Comparison of ENCODE assay signal across 13 cellular contexts in the genomic region with DNA sequence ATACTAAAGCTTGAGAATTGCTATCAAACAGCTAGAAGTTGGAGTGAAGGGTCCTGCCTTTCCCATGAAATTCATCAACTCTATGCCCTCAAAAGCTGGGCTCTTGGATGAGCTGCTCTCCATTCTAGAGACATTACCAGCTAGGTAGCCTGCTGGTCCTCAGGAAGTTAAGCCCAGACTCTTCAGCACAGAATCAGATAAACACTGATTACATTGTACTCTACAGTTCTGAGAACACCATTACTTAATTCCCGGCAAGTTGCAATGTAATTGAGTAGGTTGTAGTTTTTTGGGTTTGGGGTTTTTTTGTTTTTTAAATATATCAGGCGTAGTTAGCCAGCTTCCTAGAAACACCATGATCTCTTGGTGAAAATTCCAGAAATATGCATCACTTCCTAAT.
DNase-seq lines count a peak whose midpoint lies in the region; ATAC-seq and TF ChIP-seq lines count a peak whose summit lies in the region.
"Had no signal": no experiment of that assay in that cellular context is flagged by ENCODE, and none has a peak within 500 bp of the region (broad histone marks: within the 10 kb centered on the region; RNA-seq: fewer than 3 reads in every experiment).

No MANE protein-coding gene starts in this region.

- H3K4me1 ChIP-seq in GM23338 (ENCODE audit: insufficient read depth) (no peaks in the 10 kb centered on the region), OCI-LY3 (ENCODE audit: low read length) (peaks cover 85% of the 10 kb centered on the region), mesendoderm (ENCODE audit: control insufficient read depth, low read depth, low read length) (no peaks in the 10 kb centered on the region)

- no peak overlapping the region for H3K4me3 ChIP-seq in GM23338
- H3K4me3 ChIP-seq in OCI-LY3 (ENCODE audit: low read length), result no peak overlapping the region
- no peak overlapping the region for H3K4me3 ChIP-seq in mesendoderm (ENCODE audit: low read length)

- no peaks in the 10 kb centered on the region for H3K79me1 ChIP-seq in mesendoderm (ENCODE audit: low read length)

- peaks cover 1% of the 10 kb centered on the region for H3K27me3 Mint-ChIP-seq in GM23338 (ENCODE audit: insufficient read depth, low read depth, poor library complexity)
- no peaks in the 10 kb centered on the region for H3K27me3 Mint-ChIP-seq in stimulated activated naive CD8-positive, alpha-beta T cell treated with anti-CD3 and anti-CD28 coated beads, Interleukin-15, amount 100 ng/mL, for 72 hours

- H4K20me1 ChIP-seq in GM23338 (replicated peaks; ENCODE audit: insufficient read depth) (no peaks in the 10 kb centered on the region), OCI-LY3 (ENCODE audit: insufficient read depth, low read length) (no peaks in the 10 kb centered on the region)

- no peak overlapping the region for H3K27ac Mint-ChIP-seq in GM23338
- H3K27ac Mint-ChIP-seq in stimulated activated naive CD8-positive, alpha-beta T cell treated with anti-CD3 and anti-CD28 coated beads, Interleukin-15, amount 100 ng/mL, for 72 hours, result no peak overlapping the region
- H3K27ac Mint-ChIP-seq: CD4-positive, alpha-beta T cell had no signal

- H3K56ac ChIP-seq in mesendoderm (ENCODE audit: low read length), result no peak overlapping the region

- H3K18ac ChIP-seq in mesendoderm (ENCODE audit: low read length), result no peak overlapping the region

- peaks cover 12% of the 10 kb centered on the region; the same call in 1 of the 2 replicates for H3K9me2 ChIP-seq in GM23338 (ENCODE audit: insufficient read depth)

- H4K8ac ChIP-seq in mesendoderm (ENCODE audit: low read depth, low read length), result no peak overlapping the region

- no peak for TF ChIP-seq CTCF in GM23338 (conservative IDR thresholded peaks at IDR 0.05; ENCODE audit: low read depth in 2 of 2)
- no peak for TF ChIP-seq CTCF in OCI-LY3 (IDR thresholded peaks at IDR 0.05; ENCODE audit: low read depth, low read length)
- TF ChIP-seq CTCF in GM13976 (IDR thresholded peaks at IDR 0.05; ENCODE audit: borderline replicate concordance, control extremely low read depth, extremely low read depth, insufficient read depth, missing control alignments), result no peak

- H3K9me3 Mint-ChIP-seq in GM23338, result no peaks in the 10 kb centered on the region
- H3K9me3 Mint-ChIP-seq in stimulated activated naive CD8-positive, alpha-beta T cell treated with anti-CD3 and anti-CD28 coated beads, Interleukin-15, amount 100 ng/mL, for 72 hours, result peaks cover 9 to 11% of the 10 kb centered on the region in 2 donors
- H3K9me3 Mint-ChIP-seq: CD4-positive, alpha-beta T cell had no signal

- no peak overlapping the region for H3K4ac ChIP-seq in mesendoderm (ENCODE audit: low read depth, low read length)

- H2AFZ ChIP-seq in GM23338 (peak overlapping the region; percentile 32; the same call in 1 of the 2 replicates), OCI-LY3 (ENCODE audit: low read depth, low read length) (no peak overlapping the region)

- no peaks in the 10 kb centered on the region for H3K79me2 ChIP-seq in GM23338 (replicated peaks; ENCODE audit: insufficient read depth)
- H3K79me2 ChIP-seq in OCI-LY3 (ENCODE audit: low read length), result no peaks in the 10 kb centered on the region
- H3K79me2 ChIP-seq in mesendoderm (ENCODE audit: control insufficient read depth, insufficient read depth, low read length), result no peaks in the 10 kb centered on the region

- no peak overlapping the region for H2BK120ac ChIP-seq in mesendoderm (ENCODE audit: low read depth, low read length)

- no peak overlapping the region for H2AK5ac ChIP-seq in mesendoderm (ENCODE audit: low read length)

- ATAC-seq in GM23338, result no peak
- ATAC-seq in stimulated activated naive CD8-positive, alpha-beta T cell treated with anti-CD3 and anti-CD28 coated beads, Interleukin-15, amount 100 ng/mL, for 72 hours, result no peak

- H3K9me3 ChIP-seq in OCI-LY3 (ENCODE audit: insufficient read depth, low read length), result no peaks in the 10 kb centered on the region
- H3K9me3 ChIP-seq: Caco-2 had no signal

- H3K36me3 ChIP-seq in GM23338 (ENCODE audit: insufficient read depth), result no peaks in the 10 kb centered on the region
- peaks cover 7% of the 10 kb centered on the region for H3K36me3 ChIP-seq in OCI-LY3 (replicated peaks; ENCODE audit: low read depth, low read length)
- no peaks in the 10 kb centered on the region for H3K36me3 ChIP-seq in mesendoderm (ENCODE audit: control insufficient read depth, insufficient read depth, low read length)

- DNase-seq in GM23338 (ENCODE audit: low spot score) (no peak), mesendoderm (peak; percentile 7), SW 1271 (lab: John Stamatoyannopoulos, UW) (no peak), GM13976 (ENCODE audit: low spot score) (no peak), hippocampal formation (lab: John Stamatoyannopoulos, UW) (no peak)
- no peak for DNase-seq in stimulated activated naive CD8-positive, alpha-beta T cell treated with anti-CD3 and anti-CD28 coated beads, Interleukin-15, amount 100 ng/mL, for 72 hours
- DNase-seq: ACHN; Caco-2; CD4-positive, alpha-beta T cell; GF-D8; HCEC 1CT had no signal

- no peak overlapping the region for H2BK15ac ChIP-seq in mesendoderm (replicated peaks; ENCODE audit: low read depth)

- H3K27me3 ChIP-seq in GM23338 (ENCODE audit: insufficient read depth) (no peaks in the 10 kb centered on the region), OCI-LY3 (ENCODE audit: low read depth, low read length) (no peaks in the 10 kb centered on the region), mesendoderm (ENCODE audit: insufficient read depth, low read length, poor library complexity) (no peaks in the 10 kb centered on the region)

- H3K4me1 Mint-ChIP-seq in GM23338, result peaks cover 6% of the 10 kb centered on the region; the same call in 2 of the 3 replicates
- peaks cover under 1% of the 10 kb centered on the region for H3K4me1 Mint-ChIP-seq in stimulated activated naive CD8-positive, alpha-beta T cell treated with anti-CD3 and anti-CD28 coated beads, Interleukin-15, amount 100 ng/mL, for 72 hours

- WGBS in mesendoderm (ENCODE audit: extremely low coverage, insufficient coverage, low lambda C conversion rate), result no CpG with 5 or more reads among the region's 2 CpGs

- H3K36me3 Mint-ChIP-seq in GM23338 (ENCODE audit: low read depth), result no peaks in the 10 kb centered on the region

- no peak overlapping the region for H2BK5ac ChIP-seq in mesendoderm (ENCODE audit: low read length)

- H3K4me2 ChIP-seq in GM23338 (no peak overlapping the region), OCI-LY3 (ENCODE audit: low read length) (no peak overlapping the region), mesendoderm (ENCODE audit: low read length) (no peak overlapping the region)

- H3K27ac ChIP-seq in GM23338 (ENCODE audit: low read depth) (no peak overlapping the region), OCI-LY3 (ENCODE audit: low read length) (peak overlapping the region; percentile 97), mesendoderm (ENCODE audit: low read depth, low read length) (no peak overlapping the region)
- H3K27ac ChIP-seq: C4-2B had no signal

- no peak overlapping the region for H4K5ac ChIP-seq in mesendoderm (ENCODE audit: low read length)

- H3K9ac ChIP-seq in OCI-LY3 (ENCODE audit: low read length) (peak overlapping the region; percentile 51; the same call in 1 of the 2 replicates), mesendoderm (ENCODE audit: low read length) (no peak overlapping the region)

- no peak overlapping the region for H3K23ac ChIP-seq in mesendoderm (ENCODE audit: low read length)

- H3F3A ChIP-seq in GM23338 (replicated peaks; ENCODE audit: low read depth), result no peaks in the 10 kb centered on the region

- in situ Hi-C loops in GM13976 (cut with MboI; ENCODE audit: low sequenced_read_pairs, unreplicated experiment), result no loop called here

- no peak overlapping the region for H3K4me3 Mint-ChIP-seq in GM23338
- no peak overlapping the region for H3K4me3 Mint-ChIP-seq in stimulated activated naive CD8-positive, alpha-beta T cell treated with anti-CD3 and anti-CD28 coated beads, Interleukin-15, amount 100 ng/mL, for 72 hours
- H3K4me3 Mint-ChIP-seq: CD4-positive, alpha-beta T cell had no signal

TF ChIP-seq in GM23338, 12 proteins besides CTCF, POLR2A, EP300 and RAD21 (continues in another document):
- TF ChIP-seq JUNB (IDR thresholded peaks at IDR 0.05; ENCODE audit: unreplicated experiment) (no peak), POLR2AphosphoS5 (IDR thresholded peaks at IDR 0.05; ENCODE audit: low read depth) (no peak), ZNF114 (CRISPR knock-in tag; IDR thresholded peaks at IDR 0.05) (no peak), STAT1 (IDR thresholded peaks at IDR 0.05; ENCODE audit: unreplicated experiment) (no peak), NANOG (IDR thresholded peaks at IDR 0.05; ENCODE audit: borderline replicate concordance) (no peak), CREB1 (CRISPR knock-in tag; IDR thresholded peaks at IDR 0.05; ENCODE audit: low read depth) (no peak), EZH2phosphoT487 (IDR thresholded peaks at IDR 0.05; ENCODE audit: unreplicated experiment) (no peak)
- TF ChIP-seq, protein P1, sequence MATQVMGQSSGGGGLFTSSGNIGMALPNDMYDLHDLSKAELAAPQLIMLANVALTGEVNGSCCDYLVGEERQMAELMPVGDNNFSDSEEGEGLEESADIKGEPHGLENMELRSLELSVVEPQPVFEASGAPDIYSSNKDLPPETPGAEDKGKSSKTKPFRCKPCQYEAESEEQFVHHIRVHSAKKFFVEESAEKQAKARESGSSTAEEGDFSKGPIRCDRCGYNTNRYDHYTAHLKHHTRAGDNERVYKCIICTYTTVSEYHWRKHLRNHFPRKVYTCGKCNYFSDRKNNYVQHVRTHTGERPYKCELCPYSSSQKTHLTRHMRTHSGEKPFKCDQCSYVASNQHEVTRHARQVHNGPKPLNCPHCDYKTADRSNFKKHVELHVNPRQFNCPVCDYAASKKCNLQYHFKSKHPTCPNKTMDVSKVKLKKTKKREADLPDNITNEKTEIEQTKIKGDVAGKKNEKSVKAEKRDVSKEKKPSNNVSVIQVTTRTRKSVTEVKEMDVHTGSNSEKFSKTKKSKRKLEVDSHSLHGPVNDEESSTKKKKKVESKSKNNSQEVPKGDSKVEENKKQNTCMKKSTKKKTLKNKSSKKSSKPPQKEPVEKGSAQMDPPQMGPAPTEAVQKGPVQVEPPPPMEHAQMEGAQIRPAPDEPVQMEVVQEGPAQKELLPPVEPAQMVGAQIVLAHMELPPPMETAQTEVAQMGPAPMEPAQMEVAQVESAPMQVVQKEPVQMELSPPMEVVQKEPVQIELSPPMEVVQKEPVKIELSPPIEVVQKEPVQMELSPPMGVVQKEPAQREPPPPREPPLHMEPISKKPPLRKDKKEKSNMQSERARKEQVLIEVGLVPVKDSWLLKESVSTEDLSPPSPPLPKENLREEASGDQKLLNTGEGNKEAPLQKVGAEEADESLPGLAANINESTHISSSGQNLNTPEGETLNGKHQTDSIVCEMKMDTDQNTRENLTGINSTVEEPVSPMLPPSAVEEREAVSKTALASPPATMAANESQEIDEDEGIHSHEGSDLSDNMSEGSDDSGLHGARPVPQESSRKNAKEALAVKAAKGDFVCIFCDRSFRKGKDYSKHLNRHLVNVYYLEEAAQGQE (IDR thresholded peaks at IDR 0.05; ENCODE audit: unreplicated experiment), result no peak
